Comparison of ENCODE assay signal across 16 cellular contexts in the genomic region with DNA sequence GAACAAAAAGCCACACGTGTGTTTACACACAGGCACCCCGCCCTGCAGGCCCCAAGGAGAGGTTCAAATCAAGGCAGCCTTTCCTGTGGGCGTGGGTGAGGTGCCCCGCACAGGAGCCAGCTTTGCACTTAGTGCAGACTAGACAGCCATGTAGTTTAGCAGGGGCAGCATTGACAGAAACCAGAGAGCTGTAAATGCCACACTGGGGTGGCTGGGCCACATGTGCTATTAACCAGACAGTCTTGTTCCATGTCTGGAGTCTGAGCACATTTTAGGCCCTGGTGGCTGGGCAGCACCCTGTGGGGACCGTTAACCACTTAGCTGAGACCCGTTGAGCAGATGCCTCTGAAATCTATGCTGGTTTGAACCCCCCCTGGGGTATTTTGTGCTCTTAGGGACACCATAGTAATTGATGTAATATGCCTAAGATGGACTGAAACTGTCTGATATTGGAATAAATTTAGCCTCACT.
A peak's percentile ranks its signal among the peaks of the same experiment; 100 is the strongest.
DNase-seq lines count a peak whose midpoint lies in the region; ATAC-seq and TF ChIP-seq lines count a peak whose summit lies in the region.
"Had no signal": no experiment of that assay in that cellular context is flagged by ENCODE, and none has a peak within 500 bp of the region (broad histone marks: within the 10 kb centered on the region; RNA-seq: fewer than 3 reads in every experiment).

No MANE protein-coding gene starts in this region.

- H3K27me3 ChIP-seq in heart left ventricle (peaks cover 0 to 9% (median 0%) of the 10 kb centered on the region in 9 donors), left ventricle myocardium inferior (ENCODE audit: low read depth) (peaks cover 47% of the 10 kb centered on the region)

- no peak for TF ChIP-seq CTCF in type B pancreatic cell (conservative IDR thresholded peaks at IDR 0.05)
- TF ChIP-seq CTCF in endothelial cell (IDR thresholded peaks at IDR 0.05; ENCODE audit: unreplicated experiment), result no peak
- no peak for TF ChIP-seq CTCF in heart left ventricle (IDR thresholded peaks at IDR 0.05)
- no peak for TF ChIP-seq CTCF in left ventricle myocardium inferior (IDR thresholded peaks at IDR 0.05; ENCODE audit: borderline replicate concordance)

- no peaks in the 10 kb centered on the region for H3K9me3 Mint-ChIP-seq in activated CD4-positive, alpha-beta memory T cell treated with anti-CD3 and anti-CD28 coated beads, Interleukin-2, amount 10 ng/mL, durations not matched to agents 7 days and 5 days
- peaks cover 3% of the 10 kb centered on the region for H3K9me3 Mint-ChIP-seq in type B pancreatic cell
- no peaks in the 10 kb centered on the region for H3K9me3 Mint-ChIP-seq in endothelial cell (ENCODE audit: unreplicated experiment)
- H3K9me3 Mint-ChIP-seq: activated naive CD4-positive, alpha-beta T cell treated with anti-CD3 and anti-CD28 coated beads, Interleukin-2, amount 50 U/mL, for 24 hours; T-cell had no signal

- H3K4me1 ChIP-seq in mesodermal cell (ENCODE audit: control insufficient read depth, insufficient read depth, low read length, poor library complexity, severe bottlenecking) (peaks cover 13% of the 10 kb centered on the region), heart left ventricle (no peaks in the 10 kb centered on the region), left ventricle myocardium inferior (no peaks in the 10 kb centered on the region)
- H3K4me1 ChIP-seq: left lung had no signal

- no peaks in the 10 kb centered on the region for H3K9me3 ChIP-seq in mesodermal cell (ENCODE audit: control insufficient read depth, low read length)
- no peaks in the 10 kb centered on the region for H3K9me3 ChIP-seq in heart left ventricle
- no peaks in the 10 kb centered on the region for H3K9me3 ChIP-seq in left ventricle myocardium inferior (replicated peaks)
- H3K9me3 ChIP-seq: left lung had no signal

- peaks cover 18% of the 10 kb centered on the region for H3K4me1 Mint-ChIP-seq in activated CD4-positive, alpha-beta memory T cell treated with anti-CD3 and anti-CD28 coated beads, Interleukin-2, amount 10 ng/mL, durations not matched to agents 7 days and 5 days
- H3K4me1 Mint-ChIP-seq in type B pancreatic cell (ENCODE audit: unreplicated experiment), result peaks cover 38% of the 10 kb centered on the region
- H3K4me1 Mint-ChIP-seq in endothelial cell (ENCODE audit: unreplicated experiment), result no peaks in the 10 kb centered on the region
- H3K4me1 Mint-ChIP-seq: activated naive CD4-positive, alpha-beta T cell treated with anti-CD3 and anti-CD28 coated beads, Interleukin-2, amount 50 U/mL, for 24 hours had no signal

- no peak for ATAC-seq in heart left ventricle
- ATAC-seq: left lung had no signal

- POLR2A ChIA-PET in activated CD4-positive, alpha-beta memory T cell treated with anti-CD3 and anti-CD28 coated beads, Interleukin-2, amount 10 ng/mL, durations not matched to agents 7 days and 5 days (lab: Charles Lee), result interaction anchor here (1.6 kb wide), 1 partner anchor 171 kb away, joined by 5 read pairs; a partner anchor contains a TSS

- no peaks in the 10 kb centered on the region for H3K36me3 ChIP-seq in mesodermal cell (ENCODE audit: control insufficient read depth, insufficient read depth, low read length)
- H3K36me3 ChIP-seq in heart left ventricle, result no peaks in the 10 kb centered on the region
- H3K36me3 ChIP-seq in left ventricle myocardium inferior, result no peaks in the 10 kb centered on the region
- H3K36me3 ChIP-seq: left lung had no signal

- no peak for TF ChIP-seq POLR2A in heart left ventricle (IDR thresholded peaks at IDR 0.05)

- H3K27me3 Mint-ChIP-seq in activated CD4-positive, alpha-beta memory T cell treated with anti-CD3 and anti-CD28 coated beads, Interleukin-2, amount 10 ng/mL, durations not matched to agents 7 days and 5 days, result peaks cover 12% of the 10 kb centered on the region
- H3K27me3 Mint-ChIP-seq in type B pancreatic cell, result no peaks in the 10 kb centered on the region
- peaks cover 4% of the 10 kb centered on the region for H3K27me3 Mint-ChIP-seq in endothelial cell (ENCODE audit: unreplicated experiment)

- H3K27ac ChIP-seq in mesodermal cell (ENCODE audit: low read depth, low read length, severe bottlenecking) (peak overlapping the region; percentile 8), heart left ventricle (no peak overlapping the region), left ventricle myocardium inferior (replicated peaks) (no peak overlapping the region)
- H3K27ac ChIP-seq: left lung, VCaP had no signal

- H3K27ac Mint-ChIP-seq in activated CD4-positive, alpha-beta memory T cell treated with anti-CD3 and anti-CD28 coated beads, Interleukin-2, amount 10 ng/mL, durations not matched to agents 7 days and 5 days, result no peak overlapping the region
- peak overlapping the region; percentile 90 for H3K27ac Mint-ChIP-seq in type B pancreatic cell
- no peak overlapping the region for H3K27ac Mint-ChIP-seq in endothelial cell (ENCODE audit: unreplicated experiment)
- H3K27ac Mint-ChIP-seq: activated naive CD4-positive, alpha-beta T cell treated with anti-CD3 and anti-CD28 coated beads, Interleukin-2, amount 50 U/mL, for 24 hours had no signal

- no peaks in the 10 kb centered on the region for H3K36me3 Mint-ChIP-seq in activated CD4-positive, alpha-beta memory T cell treated with anti-CD3 and anti-CD28 coated beads, Interleukin-2, amount 10 ng/mL, durations not matched to agents 7 days and 5 days (ENCODE audit: low read depth)
- peaks cover 3% of the 10 kb centered on the region for H3K36me3 Mint-ChIP-seq in type B pancreatic cell
- no peaks in the 10 kb centered on the region for H3K36me3 Mint-ChIP-seq in endothelial cell (ENCODE audit: low read depth, unreplicated experiment)
- H3K36me3 Mint-ChIP-seq: activated naive CD4-positive, alpha-beta T cell treated with anti-CD3 and anti-CD28 coated beads, Interleukin-2, amount 50 U/mL, for 24 hours; T-cell had no signal

- peak; percentile 8 for DNase-seq in stimulated activated CD4-positive, alpha-beta T cell treated with anti-CD3 and anti-CD28 coated beads, Interleukin-1b, Interleukin-23, amount 100 ng/mL, for 48 hours
- DNase-seq in stimulated activated CD4-positive, alpha-beta T cell treated with anti-CD3 and anti-CD28 coated beads, Interleukin-12 subunit alpha, Interleukin-12 subunit beta, amount 100 ng/mL, for 4 hours, result no peak
- DNase-seq in activated CD4-positive, alpha-beta memory T cell treated with anti-CD3 and anti-CD28 coated beads, Interleukin-2, amount 10 ng/mL, durations not matched to agents 7 days and 5 days, result peak; percentile 54
- DNase-seq in type B pancreatic cell (ENCODE audit: extremely low spot score, unreplicated experiment), result no peak
- no peak for DNase-seq in endothelial cell (ENCODE audit: low spot score)
- no peak for DNase-seq in heart left ventricle
- DNase-seq in left ventricle myocardium inferior, result no peak
- DNase-seq: effector memory CD4-positive, alpha-beta T cell; KG1; left lung; NCI-H2107; NCI-H748 treated with DMSO at 0.1 percent for 48 hours had no signal

- no peak overlapping the region for H3K4me3 Mint-ChIP-seq in activated CD4-positive, alpha-beta memory T cell treated with anti-CD3 and anti-CD28 coated beads, Interleukin-2, amount 10 ng/mL, durations not matched to agents 7 days and 5 days
- H3K4me3 Mint-ChIP-seq in type B pancreatic cell, result peak overlapping the region; percentile 22
- no peak overlapping the region for H3K4me3 Mint-ChIP-seq in endothelial cell (ENCODE audit: unreplicated experiment)
- H3K4me3 Mint-ChIP-seq: activated naive CD4-positive, alpha-beta T cell treated with anti-CD3 and anti-CD28 coated beads, Interleukin-2, amount 50 U/mL, for 24 hours; T-cell had no signal

- WGBS in mesodermal cell (ENCODE audit: insufficient coverage in 2 of 2), 2 experiments, result 83 to 89% methylated on average over 6 of the region's 6 CpGs
- 38 to 56% (median 48%) methylated on average over 6 of the region's 6 CpGs for WGBS in heart left ventricle, 4 donors

- CTCF ChIA-PET in activated CD4-positive, alpha-beta memory T cell treated with anti-CD3 and anti-CD28 coated beads, Interleukin-2, amount 10 ng/mL, durations not matched to agents 7 days and 5 days (lab: Charles Lee), result interaction anchor here (0.8 to 1.5 kb wide), 2 partner anchors 17 to 142 kb away, joined by 3 read pairs; no protein-coding TSS in a partner anchor

- H3K4me3 ChIP-seq in mesodermal cell (ENCODE audit: extremely low read depth, insufficient read depth, low read length, poor library complexity, severe bottlenecking), result no peak overlapping the region
- no peak overlapping the region for H3K4me3 ChIP-seq in heart left ventricle
- H3K4me3 ChIP-seq in left ventricle myocardium inferior, result no peak overlapping the region
- H3K4me3 ChIP-seq: left lung had no signal

- intact Hi-C loops in heart left ventricle (cut with DNase I) (no loop called here), left ventricle myocardium inferior (cut with micrococcal nuclease) (no loop called here)

Comparison
In these comparisons a context has a peak if more than half of its experiments do, and no peak if none do; other contexts are left out.
1. DNase-seq: peak in stimulated activated CD4-positive, alpha-beta T cell treated with anti-CD3 and anti-CD28 coated beads, Interleukin-1b, Interleukin-23, amount 100 ng/mL, for 48 hours (single experiment) and activated CD4-positive, alpha-beta memory T cell treated with anti-CD3 and anti-CD28 coated beads, Interleukin-2, amount 10 ng/mL, durations not matched to agents 7 days and 5 days (single experiment); none in stimulated activated CD4-positive, alpha-beta T cell treated with anti-CD3 and anti-CD28 coated beads, Interleukin-12 subunit alpha, Interleukin-12 subunit beta, amount 100 ng/mL, for 4 hours (single experiment), type B pancreatic cell (single experiment), endothelial cell (single experiment), heart left ventricle (0 of 5) and left ventricle myocardium inferior (single experiment).